In the genomic region with DNA sequence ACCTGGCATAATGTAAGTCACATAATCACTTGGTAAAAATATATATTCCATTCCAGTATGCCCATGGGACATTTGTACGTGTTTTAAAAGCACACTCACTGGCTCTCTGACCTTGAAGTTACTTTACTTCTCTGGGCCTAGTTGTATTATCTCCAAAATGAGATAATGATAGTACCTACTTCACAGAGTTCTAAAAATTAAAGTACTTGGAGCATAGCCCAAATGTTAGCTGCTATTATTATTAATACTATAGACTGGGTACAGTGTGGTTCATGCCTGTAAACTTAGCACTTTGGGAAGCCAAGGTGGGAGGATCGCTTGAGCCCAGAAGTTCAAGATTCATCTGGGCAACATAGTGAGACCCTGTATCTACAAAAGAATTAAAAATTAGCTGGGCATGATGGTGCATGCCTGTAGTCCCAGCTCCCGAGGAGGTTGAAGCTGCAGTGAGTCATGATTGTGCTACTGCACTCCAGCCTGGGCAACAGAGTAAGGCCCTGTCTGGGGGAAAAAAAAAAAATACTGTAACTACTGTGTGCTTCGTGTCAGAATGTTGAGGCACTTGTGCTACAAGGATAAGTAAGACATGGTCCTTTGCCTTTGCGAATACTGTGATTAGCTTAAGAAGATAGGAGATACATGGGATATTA, we compare ENCODE assay signal across 22 cellular contexts. TPM values are rescaled to one million over a fixed set of nuclear protein-coding genes. Genes with fewer than 3 reads are reported as not detected.
"Had no signal": no experiment of that assay in that cellular context is flagged by ENCODE, and none has a peak within 500 bp of the region (broad histone marks: within the 10 kb centered on the region; RNA-seq: fewer than 3 reads in every experiment).

No MANE protein-coding gene starts in this region.

- H3K27ac ChIP-seq: dorsolateral prefrontal cortex, gastrocnemius medialis, neutrophil, suprapubic skin, thyroid gland had no signal

- H3K4me3 ChIP-seq: dorsolateral prefrontal cortex, gastrocnemius medialis, smooth muscle cell, suprapubic skin, thyroid gland had no signal

- H3K9me3 ChIP-seq: gastrocnemius medialis, neutrophil, suprapubic skin, thyroid gland had no signal

- H3K4me1 ChIP-seq: gastrocnemius medialis, suprapubic skin, thyroid gland had no signal

- H3K36me3 ChIP-seq: gastrocnemius medialis, neutrophil, suprapubic skin, thyroid gland had no signal

- ATAC-seq: esophagus mucosa; gastrocnemius medialis; naive thymus-derived CD4-positive, alpha-beta T cell; stimulated activated effector memory CD8-positive, alpha-beta T cell treated with anti-CD3 and anti-CD28 coated beads, Interleukin-12 subunit alpha, Interleukin-12 subunit beta, amount 100 ng/mL, for 72 hours; stimulated activated naive CD8-positive, alpha-beta T cell treated with anti-CD3 and anti-CD28 coated beads, Interleukin-15, Interleukin-2, amounts not matched to agents 100 U/mL and 50 U/mL, for 24 hours had no signal

- H3K27me3 ChIP-seq: dorsolateral prefrontal cortex, gastrocnemius medialis, neutrophil, suprapubic skin, thyroid gland had no signal

- DNase-seq: cortex of kidney; dorsolateral prefrontal cortex; effector CD8-positive, alpha-beta T cell; gastrocnemius medialis; kidney; left cardiac atrium; naive thymus-derived CD4-positive, alpha-beta T cell; posterior cingulate gyrus; stimulated activated CD4-positive, alpha-beta T cell treated with anti-CD3 and anti-CD28 coated beads, Interleukin-4, amount 100 ng/mL, for 1 hour; stimulated activated CD8-positive, alpha-beta memory T cell treated with anti-CD3 and anti-CD28 coated beads, Interleukin-4, amount 100 ng/mL, for 48 hours; stimulated activated naive CD8-positive, alpha-beta T cell treated with anti-CD3 and anti-CD28 coated beads, Interleukin-15, Interleukin-2, amounts not matched to agents 100 U/mL and 50 U/mL, for 24 hours; thyroid gland had no signal

RNA-seq across cellular contexts. Expression of a gene that starts 45.7 kb away (rescaled TPM):
- total RNA-seq: esophagus mucosa; fibroblast of lung; gastrocnemius medialis; liver; naive thymus-derived CD4-positive, alpha-beta T cell; osteoblast; pulmonary artery endothelial cell; smooth muscle cell had no signal
- polyA plus RNA-seq: fibroblast of lung; liver; naive thymus-derived CD4-positive, alpha-beta T cell; neural cell; smooth muscle cell had no signal
